Comparison of ENCODE assay signal across 1 cellular context in genomic region chr22:36387914-36388864, GRCh38.
TF ChIP-seq lines count a peak whose summit lies in the region.

Gene MYH9 (minus strand): TSS chr22:36387967. CDS start chr22:36349236, 38,731 bp downstream.

TF ChIP-seq in GM23338, 12 proteins besides CTCF, POLR2A, EP300 and RAD21 (continued from another document):
- TF ChIP-seq ZNF462 (CRISPR knock-in tag; IDR thresholded peaks at IDR 0.05) (no peak), CREB1 (CRISPR knock-in tag; IDR thresholded peaks at IDR 0.05; ENCODE audit: low read depth) (peak; percentile 79), STAT1 (IDR thresholded peaks at IDR 0.05; ENCODE audit: unreplicated experiment) (no peak), ZNF331 (CRISPR knock-in tag; IDR thresholded peaks at IDR 0.05; ENCODE audit: low read depth) (no peak), ZNF114 (CRISPR knock-in tag; IDR thresholded peaks at IDR 0.05) (no peak), REST (IDR thresholded peaks at IDR 0.05; ENCODE audit: unreplicated experiment) (no peak), POLR2AphosphoS5 (IDR thresholded peaks at IDR 0.05; ENCODE audit: low read depth) (peak; percentile 91), EZH2phosphoT487 (IDR thresholded peaks at IDR 0.05; ENCODE audit: unreplicated experiment) (no peak)
